ENCODE assay signal across 25 cellular contexts in genomic region chr2:232049350-232049749, GRCh38.
"Had no signal": no experiment of that assay in that cellular context is flagged by ENCODE, and none has a peak within 500 bp of the region (broad histone marks: within the 10 kb centered on the region; RNA-seq: fewer than 3 reads in every experiment).

No MANE protein-coding gene starts in this region.

- H3K27me3 ChIP-seq: neutrophil, ovary, right lobe of liver, sigmoid colon, stomach, thyroid gland, tibial nerve, upper lobe of left lung, vagina had no signal

- H3K27ac ChIP-seq: neutrophil, ovary, parathyroid adenoma, psoas muscle, right lobe of liver, sigmoid colon, stomach, thoracic aorta, thyroid gland, tibial nerve, upper lobe of left lung, vagina had no signal

- H3K4me3 ChIP-seq: ovary, psoas muscle, right lobe of liver, sigmoid colon, stomach, thoracic aorta, thyroid gland, tibial nerve, upper lobe of left lung, vagina had no signal

- H3K36me3 ChIP-seq: neutrophil, ovary, right lobe of liver, sigmoid colon, thoracic aorta, thyroid gland, upper lobe of left lung, vagina had no signal

- H3K9me3 ChIP-seq: neutrophil, ovary, psoas muscle, right lobe of liver, sigmoid colon, stomach, thoracic aorta, thyroid gland, tibial nerve, upper lobe of left lung, vagina had no signal

- DNase-seq: naive thymus-derived CD8-positive, alpha-beta T cell; nephron progenitor cell; occipital lobe; ovary; posterior cingulate gyrus; psoas muscle; right cardiac atrium; right lobe of liver; sigmoid colon; small intestine; stimulated activated CD4-positive, alpha-beta T cell treated with anti-CD3 and anti-CD28 coated beads, Interleukin-15, amount 100 ng/mL, for 24 hours; stimulated activated CD4-positive, alpha-beta T cell treated with anti-CD3 and anti-CD28 coated beads, Interleukin-2, amount 100 ng/mL, for 24 hours; stimulated activated CD4-positive, alpha-beta T cell treated with anti-CD3 and anti-CD28 coated beads, Interleukin-2, amount 100 ng/mL, for 48 hours; stimulated activated CD4-positive, alpha-beta T cell treated with anti-CD3 and anti-CD28 coated beads, Interleukin-4, amount 100 ng/mL, for 24 hours; stimulated activated naive B cell treated with anti-CD40 and anti-IgM and Interleukin-4, amounts not matched to agents 10 μg/mL and 1 μg/mL and 100 μg/mL, for 72 hours; stimulated activated naive CD4-positive, alpha-beta T cell treated with Interleukin-2 at 50 U/mL for 16 hours; stomach; thyroid gland; trophoblast cell; upper lobe of left lung had no signal
